ENCODE assay signal across 19 cellular contexts in the genomic region with DNA sequence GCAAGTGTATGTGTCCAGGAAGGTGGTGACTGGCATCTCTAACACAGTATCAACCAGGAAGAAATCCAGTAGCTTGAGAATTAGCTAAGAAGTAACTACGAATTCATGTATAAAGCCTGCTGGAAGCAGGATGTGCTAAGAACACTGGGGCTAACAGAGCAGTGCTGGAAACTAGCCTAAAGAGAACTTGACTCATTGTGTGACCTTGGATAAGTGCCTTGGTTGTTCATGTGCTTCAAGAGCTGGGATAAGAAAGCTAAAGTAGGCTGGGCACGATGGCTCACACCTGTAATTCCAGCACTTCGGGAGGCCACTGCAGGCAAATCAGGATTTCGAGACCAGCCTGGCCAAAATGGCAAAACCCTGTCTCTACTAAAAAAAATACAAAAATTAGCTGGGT.
DNase-seq lines count a peak whose midpoint lies in the region; ATAC-seq and TF ChIP-seq lines count a peak whose summit lies in the region.
"Had no signal": no experiment of that assay in that cellular context is flagged by ENCODE, and none has a peak within 500 bp of the region (broad histone marks: within the 10 kb centered on the region; RNA-seq: fewer than 3 reads in every experiment).

No MANE protein-coding gene starts in this region.

- H3K4me1 Mint-ChIP-seq in activated CD4-positive, alpha-beta T cell treated with anti-CD3 and anti-CD28 coated beads, Interleukin-2, amount 10 ng/mL, durations not matched to agents 24 days and 14 days = no peaks in the 10 kb centered on the region
- H3K4me1 Mint-ChIP-seq: CD14-positive monocyte had no signal

- H3K27ac ChIP-seq in esophagus muscularis mucosa (replicated peaks in 1 of 4) (no peak overlapping the region), lower lobe of right lung (no peak overlapping the region), upper lobe of right lung (no peak overlapping the region)
- H3K27ac ChIP-seq: 22Rv1 had no signal

- H3K27me3 ChIP-seq in esophagus muscularis mucosa = peaks cover 0 to 18% (median 0%) of the 10 kb centered on the region in 4 donors
- peaks cover 4% of the 10 kb centered on the region for H3K27me3 ChIP-seq in lower lobe of right lung (ENCODE audit: low read depth)
- H3K27me3 ChIP-seq in upper lobe of right lung = peaks cover 5% of the 10 kb centered on the region

- 73% methylated on average over 4 of the region's 4 CpGs for WGBS in esophagus muscularis mucosa

- H3K27me3 Mint-ChIP-seq in activated CD4-positive, alpha-beta T cell treated with anti-CD3 and anti-CD28 coated beads, Interleukin-2, amount 10 ng/mL, durations not matched to agents 24 days and 14 days = peaks cover 7% of the 10 kb centered on the region

- H3K27ac Mint-ChIP-seq in activated CD4-positive, alpha-beta T cell treated with anti-CD3 and anti-CD28 coated beads, Interleukin-2, amount 10 ng/mL, durations not matched to agents 24 days and 14 days = no peak overlapping the region
- H3K27ac Mint-ChIP-seq: CD14-positive monocyte; CD8-positive, alpha-beta T cell; HFFc6 had no signal

- H3K4me1 ChIP-seq in esophagus muscularis mucosa (no peaks in the 10 kb centered on the region), lower lobe of right lung (no peaks in the 10 kb centered on the region), upper lobe of right lung (no peaks in the 10 kb centered on the region)
- H3K4me1 ChIP-seq: HAP-1 had no signal

- TF ChIP-seq CTCF in esophagus muscularis mucosa (IDR thresholded peaks at IDR 0.05) (no peak), lower lobe of right lung (IDR thresholded peaks at IDR 0.05) (no peak), upper lobe of right lung (IDR thresholded peaks at IDR 0.05) (no peak)

- DNase-seq in cardiac septum (ENCODE audit: low spot score) = peak; percentile 6
- DNase-seq in left cardiac atrium = no peak
- DNase-seq in esophagus muscularis mucosa (ENCODE audit: extremely low spot score) = peak; percentile 57
- DNase-seq in lower lobe of right lung = no peak
- no peak for DNase-seq in upper lobe of right lung
- no peak for DNase-seq in ecto neural progenitor cell (ENCODE audit: low spot score)
- DNase-seq in activated CD4-positive, alpha-beta T cell treated with anti-CD3 and anti-CD28 coated beads, Interleukin-2, amount 10 ng/mL, durations not matched to agents 24 days and 14 days = no peak
- DNase-seq: CD8-positive, alpha-beta T cell; COR-L47; DMS153; DMS79 treated with DMSO at 0.1 percent for 48 hours; EL; GOT3; HFFc6 had no signal

- H3K36me3 ChIP-seq in esophagus muscularis mucosa (no peaks in the 10 kb centered on the region), lower lobe of right lung (no peaks in the 10 kb centered on the region), upper lobe of right lung (no peaks in the 10 kb centered on the region)
- H3K36me3 ChIP-seq: HAP-1 had no signal

- no peak for TF ChIP-seq POLR2A in esophagus muscularis mucosa (IDR thresholded peaks at IDR 0.05; ENCODE audit: low read depth)

- H3K4me3 ChIP-seq in esophagus muscularis mucosa = no peak overlapping the region
- H3K4me3 ChIP-seq in lower lobe of right lung = no peak overlapping the region
- H3K4me3 ChIP-seq in upper lobe of right lung = no peak overlapping the region
- H3K4me3 ChIP-seq: HAP-1 had no signal

- intact Hi-C loops in cardiac septum (cut with DNase I) = no loop called here
- intact Hi-C loops in left cardiac atrium (cut with DNase I) = no loop called here
- intact Hi-C loops in esophagus muscularis mucosa (cut with DNase I) = no loop called here
- intact Hi-C loops in lower lobe of right lung (cut with DNase I) = no loop called here
- intact Hi-C loops in upper lobe of right lung (cut with DNase I) = no loop called here
- intact Hi-C loops in activated CD4-positive, alpha-beta T cell treated with anti-CD3 and anti-CD28 coated beads, Interleukin-2, amount 10 ng/mL, durations not matched to agents 24 days and 14 days (cut with micrococcal nuclease) = no loop called here

- no peaks in the 10 kb centered on the region for H3K36me3 Mint-ChIP-seq in activated CD4-positive, alpha-beta T cell treated with anti-CD3 and anti-CD28 coated beads, Interleukin-2, amount 10 ng/mL, durations not matched to agents 24 days and 14 days (ENCODE audit: low read depth)
- H3K36me3 Mint-ChIP-seq: CD14-positive monocyte; CD8-positive, alpha-beta T cell had no signal

- H3K9me3 Mint-ChIP-seq in activated CD4-positive, alpha-beta T cell treated with anti-CD3 and anti-CD28 coated beads, Interleukin-2, amount 10 ng/mL, durations not matched to agents 24 days and 14 days = no peaks in the 10 kb centered on the region
- H3K9me3 Mint-ChIP-seq: CD8-positive, alpha-beta T cell had no signal

- H3K4me3 Mint-ChIP-seq in activated CD4-positive, alpha-beta T cell treated with anti-CD3 and anti-CD28 coated beads, Interleukin-2, amount 10 ng/mL, durations not matched to agents 24 days and 14 days = no peak overlapping the region
- H3K4me3 Mint-ChIP-seq: CD14-positive monocyte; CD8-positive, alpha-beta T cell; HFFc6 had no signal

- H3K9me3 ChIP-seq in esophagus muscularis mucosa = no peaks in the 10 kb centered on the region
- H3K9me3 ChIP-seq in lower lobe of right lung = no peaks in the 10 kb centered on the region
- H3K9me3 ChIP-seq in upper lobe of right lung = no peaks in the 10 kb centered on the region
- H3K9me3 ChIP-seq: HAP-1 had no signal

- no peak for TF ChIP-seq EP300 in esophagus muscularis mucosa (IDR thresholded peaks at IDR 0.05)

- no peak for ATAC-seq in left cardiac atrium
- peak; percentile 37 to 66 for ATAC-seq in lower lobe of right lung
- peak; percentile 66 for ATAC-seq in upper lobe of right lung
- ATAC-seq in HG02970 (IDR thresholded peaks at IDR 0.05; ENCODE audit: low FRiP score, unreplicated experiment) = no peak
- ATAC-seq: CD8-positive, alpha-beta T cell; HepG2 had no signal

Comparison
In these comparisons a context has a peak if more than half of its experiments do, and no peak if none do; other contexts are left out.
1. DNase-seq: peak in cardiac septum (single experiment) and esophagus muscularis mucosa (single experiment); none in left cardiac atrium (single experiment), lower lobe of right lung (single experiment), upper lobe of right lung (single experiment), ecto neural progenitor cell (single experiment) and activated CD4-positive, alpha-beta T cell treated with anti-CD3 and anti-CD28 coated beads, Interleukin-2, amount 10 ng/mL, durations not matched to agents 24 days and 14 days (single experiment).
2. ATAC-seq: peak in lower lobe of right lung (2 of 2) and upper lobe of right lung (single experiment); none in left cardiac atrium (0 of 2) and HG02970 (single experiment).